In the genomic region with DNA sequence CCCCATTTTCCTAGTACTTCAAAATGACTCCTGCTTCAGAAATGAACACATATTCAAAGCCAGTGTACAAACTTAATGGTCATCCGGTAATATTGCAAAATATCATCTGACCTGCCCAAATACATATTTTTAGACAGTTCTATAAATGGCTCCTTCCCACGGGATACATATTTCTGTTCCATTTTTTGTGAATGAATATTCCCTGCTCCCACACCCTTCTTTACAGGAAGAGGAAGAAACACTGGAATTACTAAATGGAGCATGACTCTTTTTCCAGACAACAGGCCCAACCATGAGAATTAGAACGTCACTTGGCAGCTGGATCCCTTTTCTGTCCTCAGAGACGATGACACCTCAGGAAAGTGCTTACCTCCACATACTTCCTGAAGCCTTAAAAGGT, we compare ENCODE assay signal across 10 cellular contexts. TPM values are rescaled to one million over a fixed set of nuclear protein-coding genes. Genes with fewer than 3 reads are reported as not detected.
DNase-seq lines count a peak whose midpoint lies in the region; ATAC-seq and TF ChIP-seq lines count a peak whose summit lies in the region.
"Had no signal": no experiment of that assay in that cellular context is flagged by ENCODE, and none has a peak within 500 bp of the region (broad histone marks: within the 10 kb centered on the region; RNA-seq: fewer than 3 reads in every experiment).

No MANE protein-coding gene starts in this region.

- H3K27me3 Mint-ChIP-seq in activated T-helper 2 cell treated with anti-CD3 and anti-CD28 coated beads, Interferon-gamma antibody, Interleukin-2, Interleukin-4, amounts not matched to agents 10 μg/mL and 5 μg/mL and 100 μg/mL, durations not matched to agents 14 hours and 24 hours and 36 hours (ENCODE audit: low read depth): no peaks in the 10 kb centered on the region

- intact Hi-C loops in activated T-helper 2 cell treated with anti-CD3 and anti-CD28 coated beads, Interferon-gamma antibody, Interleukin-2, Interleukin-4, amounts not matched to agents 10 μg/mL and 5 μg/mL and 100 μg/mL, durations not matched to agents 14 hours and 24 hours and 36 hours (cut with micrococcal nuclease): no loop called here

- peak overlapping the region; percentile 18 to 75 (median 57) for H3K27ac ChIP-seq in gastroesophageal sphincter
- H3K27ac ChIP-seq in rectal smooth muscle tissue (ENCODE audit: low read depth, low read length): peak overlapping the region; percentile 6

- ATAC-seq in gastroesophageal sphincter (peak; percentile 94), HG03521 (IDR thresholded peaks at IDR 0.05; ENCODE audit: unreplicated experiment) (no peak), HG03565 (IDR thresholded peaks at IDR 0.05; ENCODE audit: unreplicated experiment) (no peak)

- TF ChIP-seq POLR2A in gastroesophageal sphincter (IDR thresholded peaks at IDR 0.05): no peak

- peaks cover 4% of the 10 kb centered on the region for H3K36me3 Mint-ChIP-seq in activated T-helper 2 cell treated with anti-CD3 and anti-CD28 coated beads, Interferon-gamma antibody, Interleukin-2, Interleukin-4, amounts not matched to agents 10 μg/mL and 5 μg/mL and 100 μg/mL, durations not matched to agents 14 hours and 24 hours and 36 hours (ENCODE audit: low read depth)

- DNase-seq in Daoy (ENCODE audit: low read depth) (peak; percentile 3), SK-MEL-5 (ENCODE audit: low read depth, low spot score) (peak; percentile 87), NCI-H2227 treated with DMSO at 0.1 percent for 48 hours (lab: John Stamatoyannopoulos, UW) (no peak)
- no peak for DNase-seq in activated T-helper 2 cell treated with anti-CD3 and anti-CD28 coated beads, Interferon-gamma antibody, Interleukin-2, Interleukin-4, amounts not matched to agents 10 μg/mL and 5 μg/mL and 100 μg/mL, durations not matched to agents 14 hours and 24 hours and 36 hours (ENCODE audit: low spot score)
- DNase-seq: effector CD8-positive, alpha-beta T cell; NCI-H187 had no signal

- H3K9me3 Mint-ChIP-seq in activated T-helper 2 cell treated with anti-CD3 and anti-CD28 coated beads, Interferon-gamma antibody, Interleukin-2, Interleukin-4, amounts not matched to agents 10 μg/mL and 5 μg/mL and 100 μg/mL, durations not matched to agents 14 hours and 24 hours and 36 hours: peaks cover 13% of the 10 kb centered on the region

- no peak for TF ChIP-seq EP300 in gastroesophageal sphincter (IDR thresholded peaks at IDR 0.05)

- H3K4me3 Mint-ChIP-seq in activated T-helper 2 cell treated with anti-CD3 and anti-CD28 coated beads, Interferon-gamma antibody, Interleukin-2, Interleukin-4, amounts not matched to agents 10 μg/mL and 5 μg/mL and 100 μg/mL, durations not matched to agents 14 hours and 24 hours and 36 hours (ENCODE audit: low read depth): no peak overlapping the region

- no peaks in the 10 kb centered on the region for H3K9me3 ChIP-seq in gastroesophageal sphincter

- H3K4me3 ChIP-seq in gastroesophageal sphincter (no peak overlapping the region), rectal smooth muscle tissue (ENCODE audit: low read length) (no peak overlapping the region)

- H3K4me1 ChIP-seq in gastroesophageal sphincter: peaks cover 0 to 23% (median 14%) of the 10 kb centered on the region in 3 donors
- H3K4me1 ChIP-seq in rectal smooth muscle tissue (ENCODE audit: control insufficient read depth, insufficient read depth, low read length): no peaks in the 10 kb centered on the region

- WGBS in gastroesophageal sphincter (ENCODE audit: low coverage in 1 of 2), 2 donors: 6 to 18% methylated on average over 4 of the region's 4 CpGs

- no peak overlapping the region for H3K9ac ChIP-seq in rectal smooth muscle tissue (ENCODE audit: low read length)

- in situ Hi-C loops in SK-MEL-5 (cut with HindIII; ENCODE audit: low pct_unique_long_range_greater_than_20kb, low sequenced_read_pairs): no loop called here

- H3K36me3 ChIP-seq in gastroesophageal sphincter (no peaks in the 10 kb centered on the region), rectal smooth muscle tissue (ENCODE audit: control insufficient read depth, insufficient read depth, low read length) (no peaks in the 10 kb centered on the region)

- H3K27ac Mint-ChIP-seq in activated T-helper 2 cell treated with anti-CD3 and anti-CD28 coated beads, Interferon-gamma antibody, Interleukin-2, Interleukin-4, amounts not matched to agents 10 μg/mL and 5 μg/mL and 100 μg/mL, durations not matched to agents 14 hours and 24 hours and 36 hours: no peak overlapping the region

- H3K27me3 ChIP-seq in gastroesophageal sphincter (no peaks in the 10 kb centered on the region), rectal smooth muscle tissue (ENCODE audit: control insufficient read depth, insufficient read depth, low read length) (no peaks in the 10 kb centered on the region)

- H3K4me1 Mint-ChIP-seq in activated T-helper 2 cell treated with anti-CD3 and anti-CD28 coated beads, Interferon-gamma antibody, Interleukin-2, Interleukin-4, amounts not matched to agents 10 μg/mL and 5 μg/mL and 100 μg/mL, durations not matched to agents 14 hours and 24 hours and 36 hours (ENCODE audit: low read depth): peaks cover 9% of the 10 kb centered on the region

- no peak for TF ChIP-seq CTCF in gastroesophageal sphincter (IDR thresholded peaks at IDR 0.05)

RNA-seq across cellular contexts. Expression of gene CBLB, which starts 38.0 kb away (rescaled TPM):
- 10.9 and 12.3 TPM in 2 replicates for total RNA-seq in Daoy (2014; rRNA removed; shearing (Covaris generic))
- total RNA-seq in SK-MEL-5 (2014; rRNA removed; shearing (Covaris generic)): 23.0 and 29.3 TPM in 2 replicates
- polyA plus RNA-seq in SK-MEL-5 (2015; cell fraction: cytosol; rRNA removed): 19.4 and 26.2 TPM in 2 replicates
- polyA plus RNA-seq in SK-MEL-5 (2015; cell fraction: nucleus; rRNA removed): 38.1 and 38.2 TPM in 2 replicates
- 10 to 100 TPM; 27.4 to 59.4 (median 40.4) TPM for total RNA-seq in gastroesophageal sphincter
- total RNA-seq in activated T-helper 2 cell treated with anti-CD3 and anti-CD28 coated beads, Interferon-gamma antibody, Interleukin-2, Interleukin-4, amounts not matched to agents 10 μg/mL and 5 μg/mL and 100 μg/mL, durations not matched to agents 14 hours and 24 hours and 36 hours: 146 and 152 TPM in 2 replicates

Comparison
In these comparisons a context has a peak if more than half of its experiments do, and no peak if none do; other contexts are left out.
1. DNase-seq: peak in Daoy (single experiment) and SK-MEL-5 (single experiment); none in activated T-helper 2 cell treated with anti-CD3 and anti-CD28 coated beads, Interferon-gamma antibody, Interleukin-2, Interleukin-4, amounts not matched to agents 10 μg/mL and 5 μg/mL and 100 μg/mL, durations not matched to agents 14 hours and 24 hours and 36 hours (single experiment) and NCI-H2227 treated with DMSO at 0.1 percent for 48 hours (single experiment).